Comparison of ENCODE assay signal across 8 cellular contexts in genomic region chr19:11191273-11191755, GRCh38. TPM values are rescaled to one million over a fixed set of nuclear protein-coding genes. Genes with fewer than 3 reads are reported as not detected.
DNase-seq lines count a peak whose midpoint lies in the region; ATAC-seq, FAIRE-seq and TF ChIP-seq lines count a peak whose summit lies in the region.

No MANE protein-coding gene starts in this region.

- peak; percentile 43 for ATAC-seq in GM23338
- no peak for ATAC-seq in GM21786 (IDR thresholded peaks at IDR 0.05; ENCODE audit: unreplicated experiment)
- ATAC-seq in HG03439 (IDR thresholded peaks at IDR 0.05; ENCODE audit: unreplicated experiment) = no peak
- no peak for ATAC-seq in HG03039 (IDR thresholded peaks at IDR 0.05; ENCODE audit: unreplicated experiment)

- no peaks in the 10 kb centered on the region for H3K9me3 ChIP-seq in small intestine (ENCODE audit: control insufficient read depth, low read depth)

- no peaks in the 10 kb centered on the region for H3K27me3 ChIP-seq in GM23338 (ENCODE audit: insufficient read depth)
- H3K27me3 ChIP-seq in small intestine (ENCODE audit: control insufficient read depth in 2 of 2, insufficient read depth in 2 of 2, low read length in 2 of 2) = no peaks in the 10 kb centered on the region

- no peaks in the 10 kb centered on the region for H3K9me2 ChIP-seq in GM23338 (ENCODE audit: insufficient read depth)

- H3K27ac Mint-ChIP-seq in GM23338 = no peak overlapping the region

- H3K9me3 Mint-ChIP-seq in GM23338 = no peaks in the 10 kb centered on the region

- FAIRE-seq in small intestine (lab: Jason Lieb, UNC) = no peak

- H3K4me1 ChIP-seq in GM23338 (ENCODE audit: insufficient read depth) (peaks cover 8% of the 10 kb centered on the region; the same call in 1 of the 2 replicates), small intestine (ENCODE audit: control insufficient read depth in 2 of 2, insufficient read depth in 1 of 2, low read depth in 1 of 2, low read length in 1 of 2) (peaks cover 0 to 5% of the 10 kb centered on the region in 2 donors)

- H3K27ac ChIP-seq in GM23338 (ENCODE audit: low read depth) (no peak overlapping the region), small intestine (ENCODE audit: low read depth in 1 of 2, low read length in 1 of 2) (peak overlapping the region in 1 of 2 donors; percentile 54)

- 0 out of 2 replicates have a peak, but pooled peaks cover 9% of the 10 kb centered on the region for H3F3A ChIP-seq in GM23338 (replicated peaks; ENCODE audit: low read depth)

- H3K4me3 Mint-ChIP-seq in GM23338 = no peak overlapping the region

- no peak for TF ChIP-seq CTCF in GM23338 (conservative IDR thresholded peaks at IDR 0.05; ENCODE audit: low read depth in 2 of 2)

- no peaks in the 10 kb centered on the region for H3K79me2 ChIP-seq in GM23338 (replicated peaks; ENCODE audit: insufficient read depth)

- peaks cover 4% of the 10 kb centered on the region for H3K4me1 Mint-ChIP-seq in GM23338

- H3K4me2 ChIP-seq in GM23338 = no peak overlapping the region

- H3K36me3 Mint-ChIP-seq in GM23338 (ENCODE audit: low read depth) = peaks cover 26% of the 10 kb centered on the region

- DNase-seq in GM23338 (ENCODE audit: low spot score) (peak; percentile 42), T1000 (lab: John Stamatoyannopoulos, UW) (peak; percentile 80), glomerular visceral epithelial cell (ENCODE audit: extremely low spot score) (peak; percentile 53), small intestine (peak; percentile 31), SIG-M5 treated with dmso at 0.1 percent for 504 hours (lab: John Stamatoyannopoulos, UW; ENCODE audit: unreplicated experiment) (no peak)

- WGBS in small intestine, 3 donors = 46 to 63% (median 61%) methylated on average over 8 of the region's 8 CpGs

- peaks cover 3% of the 10 kb centered on the region for H3K27me3 Mint-ChIP-seq in GM23338 (ENCODE audit: insufficient read depth, low read depth, poor library complexity)

- H3K4me3 ChIP-seq in GM23338 (no peak overlapping the region), small intestine (ENCODE audit: low read depth in 1 of 2, low read length in 2 of 2) (no peak overlapping the region)

- H2AFZ ChIP-seq in GM23338 = no peak overlapping the region

- H3K36me3 ChIP-seq in GM23338 (ENCODE audit: insufficient read depth) (no peaks in the 10 kb centered on the region; the same call in 1 of the 2 replicates), small intestine (ENCODE audit: control insufficient read depth in 2 of 2, insufficient read depth in 2 of 2, low read length in 2 of 2) (no peaks in the 10 kb centered on the region)

- H4K20me1 ChIP-seq in GM23338 (replicated peaks; ENCODE audit: insufficient read depth) = no peaks in the 10 kb centered on the region; the same call in 1 of the 2 replicates

TF ChIP-seq in GM23338, 12 proteins besides CTCF, POLR2A, EP300 and RAD21 (continues in another document):
- TF ChIP-seq STAT1 (IDR thresholded peaks at IDR 0.05; ENCODE audit: unreplicated experiment) = no peak
- no peak for TF ChIP-seq EZH2phosphoT487 (IDR thresholded peaks at IDR 0.05; ENCODE audit: unreplicated experiment)
- TF ChIP-seq POLR2AphosphoS5 (IDR thresholded peaks at IDR 0.05; ENCODE audit: low read depth) = no peak
- TF ChIP-seq CREB1 (CRISPR knock-in tag; IDR thresholded peaks at IDR 0.05; ENCODE audit: low read depth) = no peak
- no peak for TF ChIP-seq ZNF114 (CRISPR knock-in tag; IDR thresholded peaks at IDR 0.05)
- no peak for TF ChIP-seq EZH2 (IDR thresholded peaks at IDR 0.05; ENCODE audit: low read depth, unreplicated experiment)
- TF ChIP-seq NANOG (IDR thresholded peaks at IDR 0.05; ENCODE audit: borderline replicate concordance) = no peak
- no peak for TF ChIP-seq ETS1 (IDR thresholded peaks at IDR 0.05)
- TF ChIP-seq REST (IDR thresholded peaks at IDR 0.05; ENCODE audit: unreplicated experiment) = no peak
- no peak for TF ChIP-seq JUNB (IDR thresholded peaks at IDR 0.05; ENCODE audit: unreplicated experiment)

RNA-seq across cellular contexts. Expression of gene KANK2, which starts 6.0 kb away (rescaled TPM):
- 47.5 and 65.4 TPM in 2 replicates for total RNA-seq in GM23338 (2014; rRNA removed; shearing (Covaris generic))
- polyA plus RNA-seq in GM23338 (2016; fragmentation: Nextera tagmentation; extraction: Ambion mirVana) (14.7 and 15.9 TPM in 2 replicates), small intestine (10 to 100 TPM; 10.7 to 83.6 (median 51.3) TPM)

RNA-seq across cellular contexts. Expression of gene SPC24, which starts 35.7 kb away (rescaled TPM):
- total RNA-seq in GM23338 (2014; rRNA removed; shearing (Covaris generic)) = 38.7 and 42.2 TPM in 2 replicates
- polyA plus RNA-seq in GM23338 (2016; fragmentation: Nextera tagmentation; extraction: Ambion mirVana) = 40.6 and 41.8 TPM in 2 replicates
- polyA plus RNA-seq in small intestine = 10 to 100 TPM in 1 of 3 donors, under 1 TPM in 2; 0.27 to 10.9 (median 0.45) TPM

RNA-seq across cellular contexts. Expression of gene ANGPTL8, which starts 48.1 kb away (rescaled TPM):
- not detected in 2 replicates for total RNA-seq in GM23338 (2014; rRNA removed; shearing (Covaris generic))
- 0.42 TPM in 1 of 2 replicates, not detected in the other for polyA plus RNA-seq in GM23338 (2016; fragmentation: Nextera tagmentation; extraction: Ambion mirVana)
- 10 to 100 TPM in 1 of 3 donors, not detected in 2; 13.0 TPM for polyA plus RNA-seq in small intestine
